1 cellular context compared by ENCODE assay signal in genomic region chr11:59810189-59810910, GRCh38.
A peak's percentile ranks its signal among the peaks of the same experiment; 100 is the strongest.
TF ChIP-seq lines count a peak whose summit lies in the region.

MRPL16 (minus strand) TSS chr11:59810778; CDS start chr11:59810658, 120 bp downstream.

TF ChIP-seq in HEK293, 187 proteins besides CTCF, POLR2A, EP300 and RAD21 (continued from another document and continues in another):
- TF ChIP-seq ZNF335 (tag by site-specific recombination; conservative IDR thresholded peaks at IDR 0.05) = peak; percentile 55
- peak; percentile 79; the same call in 1 of the 2 replicates for TF ChIP-seq ZNF501 (tag by site-specific recombination; IDR thresholded peaks at IDR 0.05)
- TF ChIP-seq ZNF146 (tag by site-specific recombination; IDR thresholded peaks at IDR 0.05) = no peak
- TF ChIP-seq ZNF560 (tag by site-specific recombination; IDR thresholded peaks at IDR 0.05; ENCODE audit: borderline replicate concordance) = no peak
- no peak for TF ChIP-seq PRDM2 (tag by site-specific recombination; IDR thresholded peaks at IDR 0.05; ENCODE audit: borderline replicate concordance)
- TF ChIP-seq PATZ1 (tag by site-specific recombination; IDR thresholded peaks at IDR 0.05) = peak; percentile 65; the same call in 1 of the 2 replicates
- no peak for TF ChIP-seq ZNF140 (tag by site-specific recombination; IDR thresholded peaks at IDR 0.05)
- no peak for TF ChIP-seq ZNF26 (tag by site-specific recombination; IDR thresholded peaks at IDR 0.05)
- peak; percentile 65 for TF ChIP-seq ZFP37 (tag by site-specific recombination; IDR thresholded peaks at IDR 0.05)
- TF ChIP-seq ZNF76 (tag by site-specific recombination; IDR thresholded peaks at IDR 0.05; ENCODE audit: borderline replicate concordance, low read depth) = peak; percentile 66; the same call in 1 of the 2 replicates
- TF ChIP-seq ZNF692 (tag by site-specific recombination; IDR thresholded peaks at IDR 0.05) = peak; percentile 61; the same call in 1 of the 2 replicates
- TF ChIP-seq OSR2 (tag by site-specific recombination; IDR thresholded peaks at IDR 0.05) = no peak
- TF ChIP-seq ZNF202 (tag by site-specific recombination; IDR thresholded peaks at IDR 0.05; ENCODE audit: borderline replicate concordance) = no peak
- peak; percentile 87 for TF ChIP-seq KLF8 (tag by site-specific recombination; IDR thresholded peaks at IDR 0.05)
- no peak for TF ChIP-seq ZNF571 (tag by site-specific recombination; IDR thresholded peaks at IDR 0.05)
- peak; percentile 48; the same call in 1 of the 2 replicates for TF ChIP-seq ZNF626 (tag by site-specific recombination; IDR thresholded peaks at IDR 0.05)
- TF ChIP-seq ZNF366 (tag by site-specific recombination; conservative IDR thresholded peaks at IDR 0.05) = no peak
- TF ChIP-seq HOXC10 (CRISPR knock-in tag; IDR thresholded peaks at IDR 0.05) = no peak
- peak; percentile 64; the same call in 1 of the 2 replicates for TF ChIP-seq GLIS2 (tag by site-specific recombination; IDR thresholded peaks at IDR 0.05)
- no peak for TF ChIP-seq ZNF488 (tag by site-specific recombination; IDR thresholded peaks at IDR 0.05)
- peak; percentile 37 for TF ChIP-seq ZBTB26 (tag by site-specific recombination; optimal IDR thresholded peaks at IDR 0.05)
- no peak for TF ChIP-seq ZNF211 (tag by site-specific recombination; IDR thresholded peaks at IDR 0.05; ENCODE audit: low read depth)
- no peak for TF ChIP-seq ZNF785 (tag by site-specific recombination; IDR thresholded peaks at IDR 0.05)
- TF ChIP-seq ZNF600 (tag by site-specific recombination; IDR thresholded peaks at IDR 0.05) = peak; percentile 32; the same call in 1 of the 2 replicates
- no peak for TF ChIP-seq ZNF133 (tag by site-specific recombination; IDR thresholded peaks at IDR 0.05)
- no peak for TF ChIP-seq ZNF302 (tag by site-specific recombination; IDR thresholded peaks at IDR 0.05; ENCODE audit: low read depth)
- no peak for TF ChIP-seq ZNF530 (tag by site-specific recombination; IDR thresholded peaks at IDR 0.05; ENCODE audit: low read depth)
- TF ChIP-seq ZSCAN16 (tag by site-specific recombination; IDR thresholded peaks at IDR 0.05) = no peak
- 0 out of 2 replicates have a peak, but pooled peaks have one; percentile 36 for TF ChIP-seq ZSCAN30 (tag by site-specific recombination; IDR thresholded peaks at IDR 0.05)
- TF ChIP-seq ZFP3 (tag by site-specific recombination; IDR thresholded peaks at IDR 0.05; ENCODE audit: low read depth) = no peak
- TF ChIP-seq ZNF670 (tag by site-specific recombination; IDR thresholded peaks at IDR 0.05; ENCODE audit: low read depth) = no peak
- no peak for TF ChIP-seq ZNF341 (tag by site-specific recombination; IDR thresholded peaks at IDR 0.05; ENCODE audit: low read depth)
- no peak for TF ChIP-seq ZNF175 (tag by site-specific recombination; IDR thresholded peaks at IDR 0.05)
- TF ChIP-seq ZNF513 (tag by site-specific recombination; IDR thresholded peaks at IDR 0.05) = peak; percentile 13; the same call in 1 of the 2 replicates
- peak; percentile 76 for TF ChIP-seq SP7 (tag by site-specific recombination; IDR thresholded peaks at IDR 0.05)
- peak; percentile 99 for TF ChIP-seq ZBTB11 (tag by site-specific recombination; conservative IDR thresholded peaks at IDR 0.05; ENCODE audit: low read depth)
- TF ChIP-seq ZNF132 (tag by site-specific recombination; IDR thresholded peaks at IDR 0.05; ENCODE audit: borderline replicate concordance) = no peak
- TF ChIP-seq ZBTB1 (tag by site-specific recombination; IDR thresholded peaks at IDR 0.05) = no peak
